ENCODE assay signal across 2 cellular contexts in the genomic region with DNA sequence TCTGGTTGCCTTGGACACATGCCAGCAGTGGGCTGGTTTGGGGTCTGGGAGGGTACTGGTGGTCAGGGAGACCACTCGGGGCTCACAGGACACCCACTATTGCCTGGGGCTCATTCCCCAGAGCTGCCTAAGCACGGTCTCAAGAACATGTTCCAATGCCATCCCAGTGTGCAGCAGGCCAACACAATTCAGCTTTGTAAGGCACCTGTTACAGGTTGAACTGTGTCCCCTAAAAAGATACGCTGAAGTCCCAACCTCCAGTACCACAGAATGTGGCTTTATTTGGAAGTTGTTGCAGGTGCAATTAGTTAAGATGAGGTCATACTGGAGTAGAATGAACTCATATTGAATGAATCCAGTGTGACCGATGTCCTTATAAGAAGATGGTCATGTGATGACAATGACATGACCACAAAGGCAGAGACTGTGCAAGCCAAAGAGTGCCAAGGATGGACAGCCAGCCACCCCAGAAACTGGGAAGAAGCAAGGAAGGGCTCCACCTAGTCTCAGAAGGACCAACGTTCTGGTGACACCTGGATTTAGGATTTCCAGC.
A peak's percentile ranks its signal among the peaks of the same experiment; 100 is the strongest.
TF ChIP-seq lines count a peak whose summit lies in the region.

No MANE protein-coding gene starts in this region.

TF ChIP-seq in HepG2, 621 proteins besides CTCF, POLR2A, EP300 and RAD21:
- TF ChIP-seq ATF7 (IDR thresholded peaks at IDR 0.05) (peak; percentile 54), ATF7 (CRISPR knock-in tag; IDR thresholded peaks at IDR 0.05) (no peak), ISL2 (CRISPR knock-in tag; IDR thresholded peaks at IDR 0.05) (no peak)
- TF ChIP-seq, protein P1, sequence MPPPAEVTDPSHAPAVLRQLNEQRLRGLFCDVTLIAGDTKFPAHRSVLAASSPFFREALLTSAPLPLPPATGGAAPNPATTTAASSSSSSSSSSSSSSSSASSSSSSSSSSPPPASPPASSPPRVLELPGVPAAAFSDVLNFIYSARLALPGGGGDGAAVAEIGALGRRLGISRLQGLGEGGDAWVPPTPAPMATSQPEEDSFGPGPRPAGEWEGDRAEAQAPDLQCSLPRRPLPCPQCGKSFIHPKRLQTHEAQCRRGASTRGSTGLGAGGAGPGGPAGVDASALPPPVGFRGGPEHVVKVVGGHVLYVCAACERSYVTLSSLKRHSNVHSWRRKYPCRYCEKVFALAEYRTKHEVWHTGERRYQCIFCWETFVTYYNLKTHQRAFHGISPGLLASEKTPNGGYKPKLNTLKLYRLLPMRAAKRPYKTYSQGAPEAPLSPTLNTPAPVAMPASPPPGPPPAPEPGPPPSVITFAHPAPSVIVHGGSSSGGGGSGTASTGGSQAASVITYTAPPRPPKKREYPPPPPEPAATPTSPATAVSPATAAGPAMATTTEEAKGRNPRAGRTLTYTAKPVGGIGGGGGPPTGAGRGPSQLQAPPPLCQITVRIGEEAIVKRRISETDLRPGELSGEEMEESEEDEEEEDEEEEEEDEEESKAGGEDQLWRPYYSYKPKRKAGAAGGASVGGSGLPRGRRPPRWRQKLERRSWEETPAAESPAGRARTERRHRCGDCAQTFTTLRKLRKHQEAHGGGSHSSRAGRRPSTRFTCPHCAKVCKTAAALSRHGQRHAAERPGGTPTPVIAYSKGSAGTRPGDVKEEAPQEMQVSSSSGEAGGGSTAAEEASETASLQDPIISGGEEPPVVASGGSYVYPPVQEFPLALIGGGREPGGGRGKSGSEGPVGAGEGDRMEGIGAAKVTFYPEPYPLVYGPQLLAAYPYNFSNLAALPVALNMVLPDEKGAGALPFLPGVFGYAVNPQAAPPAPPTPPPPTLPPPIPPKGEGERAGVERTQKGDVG (CRISPR knock-in tag; IDR thresholded peaks at IDR 0.05; ENCODE audit: borderline replicate concordance): no peak
- TF ChIP-seq, protein P2, sequence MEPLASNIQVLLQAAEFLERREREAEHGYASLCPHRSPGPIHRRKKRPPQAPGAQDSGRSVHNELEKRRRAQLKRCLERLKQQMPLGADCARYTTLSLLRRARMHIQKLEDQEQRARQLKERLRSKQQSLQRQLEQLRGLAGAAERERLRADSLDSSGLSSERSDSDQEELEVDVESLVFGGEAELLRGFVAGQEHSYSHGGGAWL (CRISPR knock-in tag; IDR thresholded peaks at IDR 0.05): no peak

TF ChIP-seq in K562, 482 proteins besides CTCF, POLR2A, EP300 and RAD21:
- TF ChIP-seq, protein P3, sequence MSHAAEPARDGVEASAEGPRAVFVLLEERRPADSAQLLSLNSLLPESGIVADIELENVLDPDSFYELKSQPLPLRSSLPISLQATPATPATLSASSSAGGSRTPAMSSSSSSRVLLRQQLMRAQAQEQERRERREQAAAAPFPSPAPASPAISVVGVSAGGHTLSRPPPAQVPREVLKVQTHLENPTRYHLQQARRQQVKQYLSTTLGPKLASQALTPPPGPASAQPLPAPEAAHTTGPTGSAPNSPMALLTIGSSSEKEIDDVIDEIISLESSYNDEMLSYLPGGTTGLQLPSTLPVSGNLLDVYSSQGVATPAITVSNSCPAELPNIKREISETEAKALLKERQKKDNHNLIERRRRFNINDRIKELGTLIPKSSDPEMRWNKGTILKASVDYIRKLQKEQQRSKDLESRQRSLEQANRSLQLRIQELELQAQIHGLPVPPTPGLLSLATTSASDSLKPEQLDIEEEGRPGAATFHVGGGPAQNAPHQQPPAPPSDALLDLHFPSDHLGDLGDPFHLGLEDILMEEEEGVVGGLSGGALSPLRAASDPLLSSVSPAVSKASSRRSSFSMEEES (CRISPR knock-in tag; IDR thresholded peaks at IDR 0.05): peak; percentile 68
- 0 out of 2 replicates have a peak, but pooled peaks have one; percentile 22 for TF ChIP-seq NFIC (IDR thresholded peaks at IDR 0.05)
- TF ChIP-seq, protein P4, sequence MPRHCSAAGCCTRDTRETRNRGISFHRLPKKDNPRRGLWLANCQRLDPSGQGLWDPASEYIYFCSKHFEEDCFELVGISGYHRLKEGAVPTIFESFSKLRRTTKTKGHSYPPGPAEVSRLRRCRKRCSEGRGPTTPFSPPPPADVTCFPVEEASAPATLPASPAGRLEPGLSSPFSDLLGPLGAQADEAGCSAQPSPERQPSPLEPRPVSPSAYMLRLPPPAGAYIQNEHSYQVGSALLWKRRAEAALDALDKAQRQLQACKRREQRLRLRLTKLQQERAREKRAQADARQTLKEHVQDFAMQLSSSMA (CRISPR knock-in tag; IDR thresholded peaks at IDR 0.05): no peak
